Comparison of ENCODE assay signal across 10 cellular contexts in genomic region chr12:71865166-71865713, GRCh38. TPM values are rescaled to one million over a fixed set of nuclear protein-coding genes. Genes with fewer than 3 reads are reported as not detected.
DNase-seq lines count a peak whose midpoint lies in the region; ATAC-seq and TF ChIP-seq lines count a peak whose summit lies in the region.
"Had no signal": no experiment of that assay in that cellular context is flagged by ENCODE, and none has a peak within 500 bp of the region (broad histone marks: within the 10 kb centered on the region; RNA-seq: fewer than 3 reads in every experiment).

No MANE protein-coding gene starts in this region.

- peaks cover 32% of the 10 kb centered on the region for H3K4me1 Mint-ChIP-seq in HFFc6 (ENCODE audit: low read depth)

- peaks cover 34% of the 10 kb centered on the region for H3K36me3 Mint-ChIP-seq in HFFc6 (ENCODE audit: low read depth)

- H3K4me3 Mint-ChIP-seq in HFFc6, result peak overlapping the region; percentile 69

- H3K27ac Mint-ChIP-seq in HFFc6, result peak overlapping the region; percentile 97

- in situ Hi-C loops in astrocyte of the cerebellum (cut with HindIII; ENCODE audit: low sequenced_read_pairs), result no loop called here

- DNase-seq in AG20443 (ENCODE audit: low spot score) (peak; percentile 88), HFFc6 (peak; percentile 88), astrocyte of the cerebellum (ENCODE audit: low read depth) (peak; percentile 76), lung microvascular endothelial cell (ENCODE audit: low read depth in 2 of 2) (peak; percentile 17 to 55)
- DNase-seq in stimulated activated CD4-positive, alpha-beta T cell treated with anti-CD3 and anti-CD28 coated beads, Interleukin-1b, Interleukin-23, amount 100 ng/mL, for 48 hours, result no peak
- DNase-seq: RPMI8226 had no signal

- no peak for TF ChIP-seq POLR2A in GM18505 (IDR thresholded peaks at IDR 0.05; ENCODE audit: borderline replicate concordance, extremely low read depth, insufficient read depth, insufficient read length)

- no peaks in the 10 kb centered on the region; the same call in none of the 2 replicates for H3K27me3 Mint-ChIP-seq in HFFc6 (ENCODE audit: insufficient read depth)

- no peak overlapping the region for H3K4me3 ChIP-seq in astrocyte of the cerebellum (ENCODE audit: low read depth, low read length)
- H3K4me3 ChIP-seq: thoracic aorta had no signal

- no peak; the same call in 1 of the 2 replicates for TF ChIP-seq CTCF in HFFc6 (IDR thresholded peaks at IDR 0.05)
- TF ChIP-seq CTCF in astrocyte of the cerebellum (IDR thresholded peaks at IDR 0.05; ENCODE audit: low read depth, low read length, missing control alignments), result no peak

- ATAC-seq in GM18505 (IDR thresholded peaks at IDR 0.05; ENCODE audit: unreplicated experiment), result no peak
- ATAC-seq in HG02884 (IDR thresholded peaks at IDR 0.05; ENCODE audit: unreplicated experiment), result no peak
- no peak for ATAC-seq in HG03469 (IDR thresholded peaks at IDR 0.05; ENCODE audit: unreplicated experiment)

- peaks cover 20% of the 10 kb centered on the region for H3K9me3 Mint-ChIP-seq in HFFc6

RNA-seq across cellular contexts. Expression of gene TBC1D15, which starts 25.7 kb away (rescaled TPM):
- 10 to 100 TPM; 27.3 to 39.1 (median 32.9) TPM for total RNA-seq in HFFc6 (2021; fragmentation: NEBNext Ultra II Directional; extraction: Animal tissue kit (Norgen Biotek cat#: 25700))
- 17.7 and 30.2 TPM in 2 replicates for total RNA-seq in lung microvascular endothelial cell
